In the genomic region with DNA sequence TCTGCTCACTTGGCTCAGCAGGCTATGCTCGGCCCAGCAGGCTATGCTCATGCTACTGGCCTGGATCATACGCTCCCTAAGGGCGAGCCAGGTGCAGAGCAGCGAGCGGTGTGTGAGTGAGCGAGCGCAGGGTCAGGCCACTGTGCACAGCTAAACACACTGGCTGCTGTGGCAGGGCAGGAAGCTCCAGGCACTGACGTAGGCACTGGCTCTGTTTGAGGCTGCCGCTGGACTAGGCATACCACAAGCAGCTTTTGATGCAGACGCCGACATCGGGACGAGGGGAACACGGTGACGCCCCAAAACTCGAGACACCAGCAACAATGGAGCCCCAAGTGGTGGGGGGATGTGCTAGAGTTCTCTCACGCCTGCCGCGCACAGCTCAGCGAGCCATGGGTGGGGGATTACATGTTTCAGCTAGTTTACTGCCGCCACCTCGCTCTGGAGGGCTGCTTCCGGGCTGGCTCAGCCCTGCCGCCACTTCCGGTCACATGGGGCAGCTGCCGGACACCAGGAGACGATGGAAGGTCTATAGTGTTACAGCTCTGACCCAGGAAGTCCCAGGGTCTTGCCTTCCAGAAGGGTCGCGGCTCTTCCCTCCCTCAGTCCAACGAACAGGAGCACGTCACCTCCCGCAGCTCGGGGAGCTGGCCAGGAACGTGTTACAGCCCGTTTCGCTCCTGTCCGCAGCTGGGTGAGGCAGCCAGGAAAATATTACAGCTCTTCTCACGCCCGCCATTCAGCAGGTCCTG, we compare ENCODE assay signal across 17 cellular contexts.
DNase-seq lines count a peak whose midpoint lies in the region; ATAC-seq and TF ChIP-seq lines count a peak whose summit lies in the region.
"Had no signal": no experiment of that assay in that cellular context is flagged by ENCODE, and none has a peak within 500 bp of the region (broad histone marks: within the 10 kb centered on the region; RNA-seq: fewer than 3 reads in every experiment).

No MANE protein-coding gene starts in this region.

- H3K27me3 ChIP-seq in spleen (replicated peaks in 1 of 7), result no peaks in the 10 kb centered on the region
- H3K27me3 ChIP-seq in esophagus squamous epithelium, result no peaks in the 10 kb centered on the region
- H3K27me3 ChIP-seq: neural progenitor cell, tibial artery had no signal

- no peak overlapping the region for H3K27ac ChIP-seq in spleen
- H3K27ac ChIP-seq in esophagus squamous epithelium, result no peak overlapping the region
- H3K27ac ChIP-seq: neural progenitor cell, tibial artery had no signal

- H3K9me3 ChIP-seq in spleen, result peaks cover 0 to 41% (median 15%) of the 10 kb centered on the region in 8 donors
- H3K9me3 ChIP-seq in esophagus squamous epithelium, result peaks cover 0 to 6% (median 0%) of the 10 kb centered on the region in 3 donors

- TF ChIP-seq CTCF in spleen (IDR thresholded peaks at IDR 0.05 in 8 of 11, conservative IDR thresholded peaks at IDR 0.05 in 3 of 11) (no peak), esophagus squamous epithelium (IDR thresholded peaks at IDR 0.05) (no peak)

- H3K36me3 ChIP-seq in spleen (no peaks in the 10 kb centered on the region), esophagus squamous epithelium (no peaks in the 10 kb centered on the region)
- H3K36me3 ChIP-seq: neural progenitor cell, tibial artery had no signal

- no peaks in the 10 kb centered on the region for H3K27me3 Mint-ChIP-seq in activated T-helper 1 cell treated with anti-CD3 and anti-CD28 coated beads, Interleukin-12 subunit alpha, Interleukin-12 subunit beta, Interleukin-2, Interleukin-4 antibody, amounts not matched to agents 30 ng/mL and 10 ng/mL and 1 ng/mL, durations not matched to agents 14 hours and 24 hours and 36 hours (ENCODE audit: insufficient read depth)
- H3K27me3 Mint-ChIP-seq: activated CD4-positive, alpha-beta T cell treated with anti-CD3 and anti-CD28 coated beads, Interleukin-2, amount 10 ng/mL, durations not matched to agents 7 days and 5 days; T-cell had no signal

- no peak overlapping the region for H3K27ac Mint-ChIP-seq in activated T-helper 1 cell treated with anti-CD3 and anti-CD28 coated beads, Interleukin-12 subunit alpha, Interleukin-12 subunit beta, Interleukin-2, Interleukin-4 antibody, amounts not matched to agents 30 ng/mL and 10 ng/mL and 1 ng/mL, durations not matched to agents 14 hours and 24 hours and 36 hours
- H3K27ac Mint-ChIP-seq: activated CD4-positive, alpha-beta T cell treated with anti-CD3 and anti-CD28 coated beads, Interleukin-2, amount 10 ng/mL, durations not matched to agents 7 days and 5 days; neural progenitor cell; T-cell had no signal

- peak overlapping the region; percentile 47 for H3K4me3 Mint-ChIP-seq in activated T-helper 1 cell treated with anti-CD3 and anti-CD28 coated beads, Interleukin-12 subunit alpha, Interleukin-12 subunit beta, Interleukin-2, Interleukin-4 antibody, amounts not matched to agents 30 ng/mL and 10 ng/mL and 1 ng/mL, durations not matched to agents 14 hours and 24 hours and 36 hours
- H3K4me3 Mint-ChIP-seq: activated CD4-positive, alpha-beta T cell treated with anti-CD3 and anti-CD28 coated beads, Interleukin-2, amount 10 ng/mL, durations not matched to agents 7 days and 5 days; neural progenitor cell; T-cell had no signal

- H3K9me3 Mint-ChIP-seq in activated T-helper 1 cell treated with anti-CD3 and anti-CD28 coated beads, Interleukin-12 subunit alpha, Interleukin-12 subunit beta, Interleukin-2, Interleukin-4 antibody, amounts not matched to agents 30 ng/mL and 10 ng/mL and 1 ng/mL, durations not matched to agents 14 hours and 24 hours and 36 hours, result peaks cover 8% of the 10 kb centered on the region
- H3K9me3 Mint-ChIP-seq: neural progenitor cell had no signal

- ATAC-seq in HG03025 (IDR thresholded peaks at IDR 0.05; ENCODE audit: low FRiP score, unreplicated experiment), result no peak
- ATAC-seq: T-cell had no signal

- 87 to 94% (median 93%) methylated on average over 22 to 39 of the region's 39 CpGs for WGBS in spleen, 5 donors
- WGBS in esophagus squamous epithelium, 2 donors, result 76 to 88% methylated on average over 4 to 13 of the region's 39 CpGs

- TF ChIP-seq POLR2A in spleen (IDR thresholded peaks at IDR 0.05) (no peak), esophagus squamous epithelium (IDR thresholded peaks at IDR 0.05) (no peak)

- no peaks in the 10 kb centered on the region for H3K4me1 ChIP-seq in spleen
- H3K4me1 ChIP-seq in esophagus squamous epithelium, result no peaks in the 10 kb centered on the region
- H3K4me1 ChIP-seq: neural progenitor cell, tibial artery had no signal

- no peaks in the 10 kb centered on the region for H3K4me1 Mint-ChIP-seq in activated T-helper 1 cell treated with anti-CD3 and anti-CD28 coated beads, Interleukin-12 subunit alpha, Interleukin-12 subunit beta, Interleukin-2, Interleukin-4 antibody, amounts not matched to agents 30 ng/mL and 10 ng/mL and 1 ng/mL, durations not matched to agents 14 hours and 24 hours and 36 hours (ENCODE audit: low read depth)
- H3K4me1 Mint-ChIP-seq: activated CD4-positive, alpha-beta T cell treated with anti-CD3 and anti-CD28 coated beads, Interleukin-2, amount 10 ng/mL, durations not matched to agents 7 days and 5 days; neural progenitor cell; T-cell had no signal

- H3K36me3 Mint-ChIP-seq in activated T-helper 1 cell treated with anti-CD3 and anti-CD28 coated beads, Interleukin-12 subunit alpha, Interleukin-12 subunit beta, Interleukin-2, Interleukin-4 antibody, amounts not matched to agents 30 ng/mL and 10 ng/mL and 1 ng/mL, durations not matched to agents 14 hours and 24 hours and 36 hours (ENCODE audit: low read depth), result no peaks in the 10 kb centered on the region
- H3K36me3 Mint-ChIP-seq: neural progenitor cell, T-cell had no signal

- DNase-seq in NCI-H2081 (lab: John Stamatoyannopoulos, UW), result peak; percentile 73 to 85
- no peak for DNase-seq in NCI-H2081 treated with DMSO at 0.1 percent for 48 hours (lab: John Stamatoyannopoulos, UW)
- peak; percentile 90 for DNase-seq in NCI-H2227 (lab: John Stamatoyannopoulos, UW; ENCODE audit: unreplicated experiment)
- no peak for DNase-seq in activated T-helper 1 cell treated with anti-CD3 and anti-CD28 coated beads, Interleukin-12 subunit alpha, Interleukin-12 subunit beta, Interleukin-2, Interleukin-4 antibody, amounts not matched to agents 30 ng/mL and 10 ng/mL and 1 ng/mL, durations not matched to agents 14 hours and 24 hours and 36 hours (ENCODE audit: low spot score)
- peak; percentile 63 for DNase-seq in spleen
- no peak for DNase-seq in stimulated activated CD4-positive, alpha-beta T cell treated with anti-CD3 and anti-CD28 coated beads, Interleukin-1b, Interleukin-23, amount 100 ng/mL, for 48 hours
- no peak for DNase-seq in esophagus squamous epithelium (lab: John Stamatoyannopoulos, UW)
- DNase-seq: 8988T; activated CD4-positive, alpha-beta T cell treated with anti-CD3 and anti-CD28 coated beads, Interleukin-2, amount 10 ng/mL, durations not matched to agents 7 days and 5 days; activated effector memory CD4-positive, alpha-beta T cell treated with anti-CD3 and anti-CD28 coated beads, Interleukin-2, amount 50 U/mL, for 16 hours; COR-L47; effector CD4-positive, alpha-beta T cell; small intestine; T-cell; tibial artery had no signal

- no peak overlapping the region for H3K4me3 ChIP-seq in spleen
- no peak overlapping the region for H3K4me3 ChIP-seq in esophagus squamous epithelium
- H3K4me3 ChIP-seq: neural progenitor cell, tibial artery had no signal

- intact Hi-C loops in activated T-helper 1 cell treated with anti-CD3 and anti-CD28 coated beads, Interleukin-12 subunit alpha, Interleukin-12 subunit beta, Interleukin-2, Interleukin-4 antibody, amounts not matched to agents 30 ng/mL and 10 ng/mL and 1 ng/mL, durations not matched to agents 14 hours and 24 hours and 36 hours (cut with micrococcal nuclease), result no loop called here
- intact Hi-C loops in spleen (cut with DNase I; ENCODE audit: low total_unique reads) (no loop called here), esophagus squamous epithelium (cut with DNase I) (no loop called here)

Comparison
In these comparisons a context has a peak if more than half of its experiments do, and no peak if none do; other contexts are left out.
1. DNase-seq: peak in NCI-H2081 (2 of 2), NCI-H2227 (single experiment) and spleen (single experiment); none in NCI-H2081 treated with DMSO at 0.1 percent for 48 hours (single experiment), activated T-helper 1 cell treated with anti-CD3 and anti-CD28 coated beads, Interleukin-12 subunit alpha, Interleukin-12 subunit beta, Interleukin-2, Interleukin-4 antibody, amounts not matched to agents 30 ng/mL and 10 ng/mL and 1 ng/mL, durations not matched to agents 14 hours and 24 hours and 36 hours (single experiment), stimulated activated CD4-positive, alpha-beta T cell treated with anti-CD3 and anti-CD28 coated beads, Interleukin-1b, Interleukin-23, amount 100 ng/mL, for 48 hours (single experiment) and esophagus squamous epithelium (single experiment).